ENCODE assay signal across 12 cellular contexts in genomic region chr2:185417111-185417510, GRCh38.
"Had no signal": no experiment of that assay in that cellular context is flagged by ENCODE, and none has a peak within 500 bp of the region (broad histone marks: within the 10 kb centered on the region; RNA-seq: fewer than 3 reads in every experiment).

No MANE protein-coding gene starts in this region.

- H3K4me3 ChIP-seq: adrenal gland, pancreas, thyroid gland had no signal

- DNase-seq: activated CD4-positive, alpha-beta T cell treated with anti-CD3 and anti-CD28 coated beads for 48 hours; activated CD8-positive, alpha-beta T cell treated with anti-CD3 and anti-CD28 coated beads for 36 hours; activated effector memory CD4-positive, alpha-beta T cell treated with anti-CD3 and anti-CD28 coated beads, Interleukin-2, amount 50 U/mL, for 16 hours; activated T-cell treated with anti-CD3 and anti-CD28 coated beads, Interleukin-2, amount 50 U/mL, for 48 hours; adrenal gland; dermis blood vessel endothelial cell; effector memory CD8-positive, alpha-beta T cell; islet precursor cell; naive thymus-derived CD4-positive, alpha-beta T cell; pancreas; stimulated activated CD4-positive, alpha-beta T cell treated with anti-CD3 and anti-CD28 coated beads, Interleukin-2, amount 100 ng/mL, for 48 hours; thyroid gland had no signal
